ENCODE assay signal across 8 cellular contexts in the genomic region with DNA sequence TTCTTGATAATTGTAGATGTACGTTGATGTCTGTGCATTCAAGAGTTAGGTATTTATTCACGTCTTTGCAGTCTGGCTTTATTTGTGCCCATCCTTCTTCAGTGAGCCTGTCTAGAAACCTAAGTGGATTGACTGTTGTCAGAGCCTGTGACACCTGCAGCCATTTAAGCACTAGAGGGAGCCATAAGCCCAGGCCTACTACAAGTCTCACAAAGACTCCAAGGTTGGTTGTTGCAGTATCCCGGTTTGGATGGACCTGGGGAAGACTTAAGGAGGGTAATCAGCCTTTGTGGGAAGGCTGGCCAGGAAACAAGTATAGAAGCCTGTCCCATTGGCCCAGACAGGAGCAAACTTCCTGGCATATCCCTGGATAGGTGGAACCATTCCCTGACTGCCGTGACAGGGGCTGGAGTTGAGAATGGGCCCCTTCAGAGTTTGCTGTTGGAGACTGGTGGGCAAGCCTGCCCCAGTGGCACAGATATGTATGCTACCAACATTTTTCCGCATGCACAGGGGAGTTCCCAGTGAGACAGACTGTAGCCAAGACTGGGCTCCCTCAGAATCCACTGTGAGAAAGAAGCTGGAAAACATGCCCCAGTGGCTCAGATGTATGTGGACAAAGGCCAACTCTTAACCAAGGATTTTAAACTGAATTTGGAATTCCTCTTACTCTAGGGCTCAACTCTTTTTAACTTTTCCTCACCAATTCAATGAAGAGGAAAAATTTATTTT. TPM values are rescaled to one million over a fixed set of nuclear protein-coding genes. Genes with fewer than 3 reads are reported as not detected.
DNase-seq lines count a peak whose midpoint lies in the region; ATAC-seq and TF ChIP-seq lines count a peak whose summit lies in the region.

No MANE protein-coding gene starts in this region.

- H3K4me1 ChIP-seq in Karpas-422 (ENCODE audit: low read length) (no peaks in the 10 kb centered on the region), OCI-LY1 (ENCODE audit: insufficient read depth, low read length, severe bottlenecking) (no peaks in the 10 kb centered on the region)

- ATAC-seq in GM19351 (IDR thresholded peaks at IDR 0.05; ENCODE audit: unreplicated experiment): no peak
- no peak for ATAC-seq in HG02763 (IDR thresholded peaks at IDR 0.05; ENCODE audit: unreplicated experiment)
- ATAC-seq in GM21528 (IDR thresholded peaks at IDR 0.05; ENCODE audit: low FRiP score, unreplicated experiment): no peak

- H4K20me1 ChIP-seq in Karpas-422 (ENCODE audit: insufficient read depth, low read depth, low read length): no peaks in the 10 kb centered on the region
- no peaks in the 10 kb centered on the region for H4K20me1 ChIP-seq in OCI-LY1 (ENCODE audit: insufficient read depth, low read length)

- no peak overlapping the region for H3K4me3 ChIP-seq in Karpas-422 (ENCODE audit: low read length)
- H3K4me3 ChIP-seq in OCI-LY1 (ENCODE audit: low read depth, low read length, poor library complexity, severe bottlenecking): no peak overlapping the region

- H3K9me3 ChIP-seq in Karpas-422 (ENCODE audit: low read length): no peaks in the 10 kb centered on the region
- H3K9me3 ChIP-seq in OCI-LY1 (ENCODE audit: low read length): no peaks in the 10 kb centered on the region

- H3K9me3 Mint-ChIP-seq in endothelial cell (ENCODE audit: unreplicated experiment) (no peaks in the 10 kb centered on the region), nephron (no peaks in the 10 kb centered on the region)

- H3K4me2 ChIP-seq in Karpas-422 (ENCODE audit: low read depth, low read length, poor library complexity, severe bottlenecking) (no peak overlapping the region), OCI-LY1 (ENCODE audit: low read length) (no peak overlapping the region)

- H3K79me2 ChIP-seq in Karpas-422 (ENCODE audit: low read length): no peaks in the 10 kb centered on the region
- no peaks in the 10 kb centered on the region for H3K79me2 ChIP-seq in OCI-LY1 (ENCODE audit: insufficient read depth, low read length)

- no peak overlapping the region for H2AFZ ChIP-seq in Karpas-422 (ENCODE audit: low read length)
- no peak overlapping the region for H2AFZ ChIP-seq in OCI-LY1 (ENCODE audit: low read length)

- H3K4me3 Mint-ChIP-seq in endothelial cell (ENCODE audit: unreplicated experiment) (no peak overlapping the region), nephron (no peak overlapping the region)

- H3K9ac ChIP-seq in Karpas-422 (ENCODE audit: low read length) (no peak overlapping the region), OCI-LY1 (ENCODE audit: low read length) (no peak overlapping the region)

- DNase-seq in GM03348 (ENCODE audit: low spot score): peak; percentile 74
- DNase-seq in Karpas-422: peak; percentile 79
- peak; percentile 67 for DNase-seq in endothelial cell (ENCODE audit: low spot score)

- no peaks in the 10 kb centered on the region for H3K36me3 ChIP-seq in Karpas-422 (ENCODE audit: insufficient read depth, low read length)
- H3K36me3 ChIP-seq in OCI-LY1 (ENCODE audit: insufficient read depth, low read length): no peaks in the 10 kb centered on the region

- H3F3A ChIP-seq in OCI-LY1 (ENCODE audit: insufficient read depth, low read length): no peaks in the 10 kb centered on the region

- H3K27me3 Mint-ChIP-seq in endothelial cell (ENCODE audit: unreplicated experiment) (no peaks in the 10 kb centered on the region), nephron (ENCODE audit: low read depth) (peaks cover 10% of the 10 kb centered on the region)

- H3K4me1 Mint-ChIP-seq in endothelial cell (ENCODE audit: unreplicated experiment): no peaks in the 10 kb centered on the region
- H3K4me1 Mint-ChIP-seq in nephron: no peaks in the 10 kb centered on the region

- H3K27ac ChIP-seq in Karpas-422 (ENCODE audit: low read length): no peak overlapping the region
- H3K27ac ChIP-seq in OCI-LY1 (ENCODE audit: low read depth, low read length, poor library complexity, severe bottlenecking): no peak overlapping the region

- H3K27me3 ChIP-seq in Karpas-422 (ENCODE audit: low read length) (no peaks in the 10 kb centered on the region), OCI-LY1 (ENCODE audit: insufficient read depth, low read length) (no peaks in the 10 kb centered on the region)

- H3K9me2 ChIP-seq in Karpas-422 (replicated peaks; ENCODE audit: insufficient read depth, low read length): no peaks in the 10 kb centered on the region
- H3K9me2 ChIP-seq in OCI-LY1 (ENCODE audit: low read depth, low read length): no peaks in the 10 kb centered on the region

- H3K27ac Mint-ChIP-seq in endothelial cell (ENCODE audit: unreplicated experiment) (no peak overlapping the region), nephron (peak overlapping the region in 1 of 3 experiments; percentile 7)

- peak; percentile 93 for TF ChIP-seq CTCF in OCI-LY1 (IDR thresholded peaks at IDR 0.05; ENCODE audit: low read length)
- TF ChIP-seq CTCF in endothelial cell (IDR thresholded peaks at IDR 0.05; ENCODE audit: unreplicated experiment): peak; percentile 61
- TF ChIP-seq CTCF in nephron (IDR thresholded peaks at IDR 0.05; ENCODE audit: unreplicated experiment in 3 of 3): peak; percentile 83 to 86 (median 86)

- H3K36me3 Mint-ChIP-seq in endothelial cell (ENCODE audit: low read depth, unreplicated experiment) (no peaks in the 10 kb centered on the region), nephron (ENCODE audit: low read depth) (no peaks in the 10 kb centered on the region)

RNA-seq across cellular contexts. Expression of a gene that starts 9.3 kb away (rescaled TPM):
- not detected in 2 replicates for total RNA-seq in Karpas-422 (2014; rRNA removed; shearing (Covaris generic); ENCODE audit: low replicate concordance)
- not detected for total RNA-seq in endothelial cell (ENCODE audit: unreplicated experiment)
